Comparison of ENCODE assay signal across 16 cellular contexts in genomic region chr9:90340421-90340820, GRCh38.
DNase-seq lines count a peak whose midpoint lies in the region; ATAC-seq and TF ChIP-seq lines count a peak whose summit lies in the region.
"Had no signal": no experiment of that assay in that cellular context is flagged by ENCODE, and none has a peak within 500 bp of the region (broad histone marks: within the 10 kb centered on the region; RNA-seq: fewer than 3 reads in every experiment).

No MANE protein-coding gene starts in this region.

- ATAC-seq in HG03175 (IDR thresholded peaks at IDR 0.05; ENCODE audit: unreplicated experiment): no peak
- ATAC-seq in GM21526 (IDR thresholded peaks at IDR 0.05; ENCODE audit: low FRiP score, unreplicated experiment): no peak
- ATAC-seq: gastroesophageal sphincter had no signal

- no peaks in the 10 kb centered on the region for H3K27me3 Mint-ChIP-seq in type B pancreatic cell

- no peaks in the 10 kb centered on the region for H3K36me3 Mint-ChIP-seq in type B pancreatic cell

- H3K4me3 Mint-ChIP-seq in type B pancreatic cell: no peak overlapping the region

- TF ChIP-seq CTCF in type B pancreatic cell (conservative IDR thresholded peaks at IDR 0.05): no peak

- peak; percentile 58 for DNase-seq in EH (ENCODE audit: low read depth)
- peak; percentile 74 for DNase-seq in NCI-H226
- peak; percentile 31 for DNase-seq in epidermal melanocyte (ENCODE audit: insufficient read length, low spot score)
- peak; percentile 22 for DNase-seq in mucosa of gallbladder (ENCODE audit: low spot score)
- no peak for DNase-seq in NCI-H146 (lab: John Stamatoyannopoulos, UW)
- DNase-seq in type B pancreatic cell (ENCODE audit: extremely low spot score, unreplicated experiment): no peak
- DNase-seq: activated CD4-positive, alpha-beta T cell treated with anti-CD3 and anti-CD28 coated beads, Interleukin-2, amount 50 U/mL, for 48 hours; anterior cingulate cortex; MM.1S; occipital lobe; SHP77 treated with DMSO at 0.1 percent for 48 hours; stimulated activated CD4-positive, alpha-beta T cell treated with anti-CD3 and anti-CD28 coated beads, Interleukin-12 subunit alpha, Interleukin-12 subunit beta, amount 100 ng/mL, for 4 hours had no signal

- no peak overlapping the region for H3K27ac Mint-ChIP-seq in type B pancreatic cell
- H3K27ac Mint-ChIP-seq: activated T-helper 2 cell treated with anti-CD3 and anti-CD28 coated beads, Interferon-gamma antibody, Interleukin-2, Interleukin-4, amounts not matched to agents 10 μg/mL and 5 μg/mL and 100 μg/mL, durations not matched to agents 14 hours and 24 hours and 36 hours had no signal

- H3K4me1 Mint-ChIP-seq in type B pancreatic cell (ENCODE audit: unreplicated experiment): peaks cover 3% of the 10 kb centered on the region

- peaks cover 4% of the 10 kb centered on the region for H3K9me3 Mint-ChIP-seq in type B pancreatic cell
- H3K9me3 Mint-ChIP-seq: activated T-helper 2 cell treated with anti-CD3 and anti-CD28 coated beads, Interferon-gamma antibody, Interleukin-2, Interleukin-4, amounts not matched to agents 10 μg/mL and 5 μg/mL and 100 μg/mL, durations not matched to agents 14 hours and 24 hours and 36 hours had no signal

Comparison
In these comparisons a context has a peak if more than half of its experiments do, and no peak if none do; other contexts are left out.
1. DNase-seq: peak in EH (single experiment), NCI-H226 (single experiment), epidermal melanocyte (single experiment) and mucosa of gallbladder (single experiment); none in NCI-H146 (single experiment) and type B pancreatic cell (single experiment).